In genomic region chr2:71800106-71800809, GRCh38 we compare ENCODE assay signal across 11 cellular contexts.
"Had no signal": no experiment of that assay in that cellular context is flagged by ENCODE, and none has a peak within 500 bp of the region (broad histone marks: within the 10 kb centered on the region; RNA-seq: fewer than 3 reads in every experiment).

No MANE protein-coding gene starts in this region.

- ATAC-seq: heart right ventricle, left ventricle myocardium superior, sciatic nerve had no signal

- H3K4me3 Mint-ChIP-seq: activated naive CD8-positive, alpha-beta T cell treated with anti-CD3 and anti-CD28 coated beads for 36 hours had no signal

- DNase-seq: activated CD4-positive, alpha-beta T cell treated with anti-CD3 and anti-CD28 coated beads, Interleukin-2, amount 50 U/mL, for 1 hour; activated gamma-delta T cell; activated naive CD8-positive, alpha-beta T cell treated with anti-CD3 and anti-CD28 coated beads for 36 hours; activated T-cell treated with anti-CD3 and anti-CD28 coated beads, Interleukin-2, amount 50 U/mL, for 1 hour; heart right ventricle; left ventricle myocardium superior; midbrain; stimulated activated CD4-positive, alpha-beta T cell treated with anti-CD3 and anti-CD28 coated beads, Interleukin-2, amount 100 ng/mL, for 48 hours; stimulated activated naive CD4-positive, alpha-beta T cell treated with Interleukin-2 at 50 U/mL for 16 hours; T-helper 2 cell had no signal

- H3K27ac Mint-ChIP-seq: activated naive CD8-positive, alpha-beta T cell treated with anti-CD3 and anti-CD28 coated beads for 36 hours had no signal

- H3K9me3 Mint-ChIP-seq: activated naive CD8-positive, alpha-beta T cell treated with anti-CD3 and anti-CD28 coated beads for 36 hours had no signal

- H3K27me3 Mint-ChIP-seq: activated naive CD8-positive, alpha-beta T cell treated with anti-CD3 and anti-CD28 coated beads for 36 hours had no signal

- H3K36me3 Mint-ChIP-seq: activated naive CD8-positive, alpha-beta T cell treated with anti-CD3 and anti-CD28 coated beads for 36 hours had no signal

- H3K4me1 Mint-ChIP-seq: activated naive CD8-positive, alpha-beta T cell treated with anti-CD3 and anti-CD28 coated beads for 36 hours had no signal
